ENCODE assay signal across 12 cellular contexts in genomic region chr20:13717631-13718044, GRCh38.
DNase-seq lines count a peak whose midpoint lies in the region; ATAC-seq lines count a peak whose summit lies in the region.
"Had no signal": no experiment of that assay in that cellular context is flagged by ENCODE, and none has a peak within 500 bp of the region (broad histone marks: within the 10 kb centered on the region; RNA-seq: fewer than 3 reads in every experiment).

No MANE protein-coding gene starts in this region.

- intact Hi-C loops in activated CD4-positive, alpha-beta T cell treated with anti-CD3 and anti-CD28 coated beads, Interleukin-2, amount 10 ng/mL, durations not matched to agents 24 days and 14 days (cut with micrococcal nuclease): no loop called here

- H3K27ac ChIP-seq in iPS-18a (ENCODE audit: low read length): peak overlapping the region; percentile 64
- H3K27ac ChIP-seq: brain microvascular endothelial cell had no signal

- peaks cover 7% of the 10 kb centered on the region for H3K4me1 Mint-ChIP-seq in activated CD4-positive, alpha-beta T cell treated with anti-CD3 and anti-CD28 coated beads, Interleukin-2, amount 10 ng/mL, durations not matched to agents 24 days and 14 days
- no peaks in the 10 kb centered on the region for H3K4me1 Mint-ChIP-seq in stimulated activated naive B cell treated with anti-CD40 and anti-IgM and Interleukin-4, amounts not matched to agents 10 μg/mL and 1 μg/mL and 100 μg/mL, for 72 hours

- peak overlapping the region; percentile 76 for H3K27ac Mint-ChIP-seq in activated CD4-positive, alpha-beta T cell treated with anti-CD3 and anti-CD28 coated beads, Interleukin-2, amount 10 ng/mL, durations not matched to agents 24 days and 14 days
- H3K27ac Mint-ChIP-seq in stimulated activated naive B cell treated with anti-CD40 and anti-IgM and Interleukin-4, amounts not matched to agents 10 μg/mL and 1 μg/mL and 100 μg/mL, for 72 hours: no peak overlapping the region

- no peaks in the 10 kb centered on the region for H3K27me3 Mint-ChIP-seq in activated CD4-positive, alpha-beta T cell treated with anti-CD3 and anti-CD28 coated beads, Interleukin-2, amount 10 ng/mL, durations not matched to agents 24 days and 14 days
- no peaks in the 10 kb centered on the region for H3K27me3 Mint-ChIP-seq in stimulated activated naive B cell treated with anti-CD40 and anti-IgM and Interleukin-4, amounts not matched to agents 10 μg/mL and 1 μg/mL and 100 μg/mL, for 72 hours

- H3K27me3 ChIP-seq in iPS-18a (ENCODE audit: control insufficient read depth, insufficient read depth, low read length): no peaks in the 10 kb centered on the region
- H3K27me3 ChIP-seq: brain microvascular endothelial cell had no signal

- no peak overlapping the region for H3K4me3 ChIP-seq in iPS-18a (ENCODE audit: low read length)

- H3K9me3 Mint-ChIP-seq in activated CD4-positive, alpha-beta T cell treated with anti-CD3 and anti-CD28 coated beads, Interleukin-2, amount 10 ng/mL, durations not matched to agents 24 days and 14 days: peaks cover 3% of the 10 kb centered on the region
- no peaks in the 10 kb centered on the region for H3K9me3 Mint-ChIP-seq in stimulated activated naive B cell treated with anti-CD40 and anti-IgM and Interleukin-4, amounts not matched to agents 10 μg/mL and 1 μg/mL and 100 μg/mL, for 72 hours

- H3K36me3 Mint-ChIP-seq in activated CD4-positive, alpha-beta T cell treated with anti-CD3 and anti-CD28 coated beads, Interleukin-2, amount 10 ng/mL, durations not matched to agents 24 days and 14 days (ENCODE audit: low read depth): peaks cover 36% of the 10 kb centered on the region
- peaks cover 29 to 50% of the 10 kb centered on the region in 2 donors for H3K36me3 Mint-ChIP-seq in stimulated activated naive B cell treated with anti-CD40 and anti-IgM and Interleukin-4, amounts not matched to agents 10 μg/mL and 1 μg/mL and 100 μg/mL, for 72 hours

- ATAC-seq in GM21737 (IDR thresholded peaks at IDR 0.05; ENCODE audit: unreplicated experiment) (peak; percentile 87), HG03342 (IDR thresholded peaks at IDR 0.05; ENCODE audit: unreplicated experiment) (peak; percentile 93)
- ATAC-seq in stimulated activated naive B cell treated with anti-CD40 and anti-IgM and Interleukin-4, amounts not matched to agents 10 μg/mL and 1 μg/mL and 100 μg/mL, for 72 hours (replicated peaks): no peak
- ATAC-seq in activated CD4-positive, CD25-positive, alpha-beta regulatory T cell treated with anti-CD3 and anti-CD28 coated beads, Interleukin-2, amount 50 U/mL, for 24 hours: no peak

- DNase-seq in activated CD4-positive, alpha-beta T cell treated with anti-CD3 and anti-CD28 coated beads, Interleukin-2, amount 10 ng/mL, durations not matched to agents 24 days and 14 days: no peak
- DNase-seq in activated CD4-positive, alpha-beta T cell treated with anti-CD3 and anti-CD28 coated beads, Interleukin-2, amount 50 U/mL, for 1 hour: no peak
- DNase-seq in stimulated activated naive B cell treated with anti-CD40 and anti-IgM and Interleukin-4, amounts not matched to agents 10 μg/mL and 1 μg/mL and 100 μg/mL, for 72 hours: no peak
- DNase-seq in NCI-H446 (lab: John Stamatoyannopoulos, UW): no peak
- DNase-seq: activated T-cell treated with anti-CD3 and anti-CD28 coated beads for 4 hours, brain microvascular endothelial cell, NCI-H446 treated with DMSO at 0.1 percent for 48 hours, T-helper 1 cell had no signal

- no peaks in the 10 kb centered on the region for H3K9me3 ChIP-seq in iPS-18a (ENCODE audit: control insufficient read depth, low read depth, low read length)

- no peak overlapping the region for H3K9ac ChIP-seq in iPS-18a (ENCODE audit: low read length)

- peaks cover 9% of the 10 kb centered on the region for H3K4me1 ChIP-seq in iPS-18a (ENCODE audit: control insufficient read depth, low read depth, low read length)

- H3K4me3 Mint-ChIP-seq in activated CD4-positive, alpha-beta T cell treated with anti-CD3 and anti-CD28 coated beads, Interleukin-2, amount 10 ng/mL, durations not matched to agents 24 days and 14 days: no peak overlapping the region
- H3K4me3 Mint-ChIP-seq in stimulated activated naive B cell treated with anti-CD40 and anti-IgM and Interleukin-4, amounts not matched to agents 10 μg/mL and 1 μg/mL and 100 μg/mL, for 72 hours: no peak overlapping the region

- peaks cover 43% of the 10 kb centered on the region for H3K36me3 ChIP-seq in iPS-18a (ENCODE audit: control insufficient read depth, low read depth, low read length)

Comparison
In these comparisons a context has a peak if more than half of its experiments do, and no peak if none do; other contexts are left out.
1. ATAC-seq: peak in GM21737 (single experiment) and HG03342 (single experiment); none in stimulated activated naive B cell treated with anti-CD40 and anti-IgM and Interleukin-4, amounts not matched to agents 10 μg/mL and 1 μg/mL and 100 μg/mL, for 72 hours (0 of 2) and activated CD4-positive, CD25-positive, alpha-beta regulatory T cell treated with anti-CD3 and anti-CD28 coated beads, Interleukin-2, amount 50 U/mL, for 24 hours (0 of 2).